19 cellular contexts compared by ENCODE assay signal in genomic region chr3:171805687-171806086, GRCh38. TPM values are rescaled to one million over a fixed set of nuclear protein-coding genes. Genes with fewer than 3 reads are reported as not detected.
A peak's percentile ranks its signal among the peaks of the same experiment; 100 is the strongest.
DNase-seq lines count a peak whose midpoint lies in the region; ATAC-seq and TF ChIP-seq lines count a peak whose summit lies in the region.
"Had no signal": no experiment of that assay in that cellular context is flagged by ENCODE, and none has a peak within 500 bp of the region (broad histone marks: within the 10 kb centered on the region; RNA-seq: fewer than 3 reads in every experiment).

No MANE protein-coding gene starts in this region.

- no peak for TF ChIP-seq POLR2A in spleen (IDR thresholded peaks at IDR 0.05)

- no peaks in the 10 kb centered on the region for H3K79me2 ChIP-seq in GM23248 (ENCODE audit: insufficient read depth)
- no peaks in the 10 kb centered on the region for H3K79me2 ChIP-seq in fibroblast of lung (ENCODE audit: control insufficient read depth, insufficient read depth, low read length)

- POLR2A ChIA-PET in CD8-positive, alpha-beta memory T cell (lab: Charles Lee), result no interaction called here

- peaks cover 32% of the 10 kb centered on the region for H3F3A ChIP-seq in GM23248 (ENCODE audit: insufficient read depth)

- H3K4me3 ChIP-seq in GM23248 (no peak overlapping the region), fibroblast of lung (replicated peaks in 1 of 4; ENCODE audit: control extremely low read depth in 1 of 4, insufficient read depth in 1 of 4, low read depth in 3 of 4, low read length in 4 of 4) (no peak overlapping the region), spleen (no peak overlapping the region)
- H3K4me3 ChIP-seq in CD8-positive, alpha-beta memory T cell (ENCODE audit: low read length), result no peak overlapping the region

- DNase-seq in GM23248 (no peak), fibroblast of lung (ENCODE audit: low read depth in 2 of 2) (no peak), spleen (no peak), OCI-M1 (lab: John Stamatoyannopoulos, UW) (no peak)
- no peak for DNase-seq in activated naive CD4-positive, alpha-beta T cell treated with anti-CD3 and anti-CD28 coated beads, Interleukin-2, amount 50 U/mL, for 16 hours
- DNase-seq in CD8-positive, alpha-beta memory T cell, result no peak
- DNase-seq: activated CD8-positive, alpha-beta memory T cell treated with anti-CD3 and anti-CD28 coated beads, Interleukin-2, amount 10 ng/mL, durations not matched to agents 7 days and 5 days; activated gamma-delta T cell treated with Interleukin-2 at 50 U/mL for 16 hours; effector memory CD8-positive, alpha-beta T cell; immature natural killer cell; mesendoderm; NCI-H1092 treated with DMSO at 0.1 percent for 48 hours; SHP77 treated with DMSO at 0.1 percent for 48 hours; stimulated activated naive B cell treated with anti-CD40 and anti-IgM and Interleukin-4, amounts not matched to agents 10 μg/mL and 1 μg/mL and 100 μg/mL, for 72 hours had no signal

- CTCF ChIA-PET in CD8-positive, alpha-beta memory T cell (lab: Charles Lee), result no interaction called here

- no peak for ATAC-seq in HG02623 (IDR thresholded peaks at IDR 0.05; ENCODE audit: unreplicated experiment)
- ATAC-seq: activated CD4-positive, CD25-positive, alpha-beta regulatory T cell treated with anti-CD3 and anti-CD28 coated beads, Interleukin-2, amount 50 U/mL, for 24 hours; activated CD8-positive, alpha-beta memory T cell treated with anti-CD3 and anti-CD28 coated beads, Interleukin-2, amount 10 ng/mL, durations not matched to agents 7 days and 5 days; effector memory CD8-positive, alpha-beta T cell; stimulated activated naive B cell treated with anti-CD40 and anti-IgM and Interleukin-4, amounts not matched to agents 10 μg/mL and 1 μg/mL and 100 μg/mL, for 72 hours had no signal

- H3K4me2 ChIP-seq in GM23248 (ENCODE audit: unreplicated experiment), result peak overlapping the region; percentile 55
- H3K4me2 ChIP-seq in fibroblast of lung (ENCODE audit: extremely low read depth, insufficient read depth, low read length), result no peak overlapping the region

- H3K27me3 ChIP-seq in GM23248 (replicated peaks; ENCODE audit: insufficient read depth), result no peaks in the 10 kb centered on the region
- H3K27me3 ChIP-seq in fibroblast of lung (ENCODE audit: control insufficient read depth, insufficient read depth, low read length), result no peaks in the 10 kb centered on the region
- H3K27me3 ChIP-seq in spleen (replicated peaks in 1 of 7), result peaks cover 0 to 16% (median 11%) of the 10 kb centered on the region in 7 donors
- H3K27me3 ChIP-seq in CD8-positive, alpha-beta memory T cell (ENCODE audit: insufficient read depth, low read length, poor library complexity, severe bottlenecking), result no peaks in the 10 kb centered on the region

- TF ChIP-seq CTCF in fibroblast of lung (conservative IDR thresholded peaks at IDR 0.05 in 1 of 2, IDR thresholded peaks at IDR 0.05 in 1 of 2; ENCODE audit: low read depth in 1 of 2, low read length in 2 of 2) (no peak), spleen (IDR thresholded peaks at IDR 0.05 in 8 of 11, conservative IDR thresholded peaks at IDR 0.05 in 3 of 11) (no peak)

- no peak overlapping the region for H3K27ac Mint-ChIP-seq in CD8-positive, alpha-beta memory T cell
- H3K27ac Mint-ChIP-seq: activated CD8-positive, alpha-beta memory T cell treated with anti-CD3 and anti-CD28 coated beads, Interleukin-2, amount 10 ng/mL, durations not matched to agents 7 days and 5 days; effector memory CD8-positive, alpha-beta T cell; immature natural killer cell; stimulated activated naive B cell treated with anti-CD40 and anti-IgM and Interleukin-4, amounts not matched to agents 10 μg/mL and 1 μg/mL and 100 μg/mL, for 72 hours had no signal

- H3K27ac ChIP-seq in GM23248, result peak overlapping the region; percentile 49
- peak overlapping the region; percentile 18 for H3K27ac ChIP-seq in angular gyrus (ENCODE audit: low read depth, low read length)
- peak overlapping the region; percentile 70 for H3K27ac ChIP-seq in fibroblast of lung (ENCODE audit: insufficient read depth, low read length)
- peak overlapping the region in 5 of 8 donors; percentile 27 to 66 (median 53) for H3K27ac ChIP-seq in spleen
- no peak overlapping the region for H3K27ac ChIP-seq in CD8-positive, alpha-beta memory T cell (ENCODE audit: low read depth, low read length)

- H3K9me3 ChIP-seq in GM23248 (ENCODE audit: low read depth), result no peaks in the 10 kb centered on the region
- no peaks in the 10 kb centered on the region for H3K9me3 ChIP-seq in fibroblast of lung (ENCODE audit: control insufficient read depth, insufficient read depth, low read depth, low read length)
- H3K9me3 ChIP-seq in spleen, result no peaks in the 10 kb centered on the region
- no peaks in the 10 kb centered on the region for H3K9me3 ChIP-seq in CD8-positive, alpha-beta memory T cell (ENCODE audit: low read length)

- intact Hi-C loops in spleen (cut with DNase I; ENCODE audit: low total_unique reads), result no loop called here

- H3K4me3 Mint-ChIP-seq in CD8-positive, alpha-beta memory T cell, result no peak overlapping the region
- H3K4me3 Mint-ChIP-seq: activated CD8-positive, alpha-beta memory T cell treated with anti-CD3 and anti-CD28 coated beads, Interleukin-2, amount 10 ng/mL, durations not matched to agents 7 days and 5 days; effector memory CD8-positive, alpha-beta T cell; immature natural killer cell; stimulated activated naive B cell treated with anti-CD40 and anti-IgM and Interleukin-4, amounts not matched to agents 10 μg/mL and 1 μg/mL and 100 μg/mL, for 72 hours had no signal

- H3K9ac ChIP-seq in GM23248, result peak overlapping the region; percentile 56
- H3K9ac ChIP-seq in fibroblast of lung (ENCODE audit: insufficient read depth, low read length), result no peak overlapping the region

- 46 to 51% methylated on average over 3 of the region's 3 CpGs for WGBS in GM23248 (ENCODE audit: low coverage in 1 of 2, low lambda C conversion rate in 2 of 2, missing lambda C conversion rate in 2 of 2), 2 experiments
- 45 to 58% (median 50%) methylated on average over 3 of the region's 3 CpGs for WGBS in spleen, 5 donors

- H3K4me1 ChIP-seq in GM23248 (ENCODE audit: insufficient read depth) (peaks cover 45% of the 10 kb centered on the region), fibroblast of lung (ENCODE audit: control insufficient read depth, extremely low read depth, insufficient read depth, low read length) (peaks cover 17% of the 10 kb centered on the region), spleen (peaks cover 0 to 87% (median 47%) of the 10 kb centered on the region in 6 donors)
- H3K4me1 ChIP-seq in CD8-positive, alpha-beta memory T cell (ENCODE audit: insufficient read depth, low read length), result peaks cover 7% of the 10 kb centered on the region

- H3K36me3 Mint-ChIP-seq in CD8-positive, alpha-beta memory T cell, result no peaks in the 10 kb centered on the region
- H3K36me3 Mint-ChIP-seq: stimulated activated naive B cell treated with anti-CD40 and anti-IgM and Interleukin-4, amounts not matched to agents 10 μg/mL and 1 μg/mL and 100 μg/mL, for 72 hours had no signal

- H4K20me1 ChIP-seq in GM23248 (ENCODE audit: insufficient read depth), result no peaks in the 10 kb centered on the region
- no peaks in the 10 kb centered on the region for H4K20me1 ChIP-seq in fibroblast of lung (ENCODE audit: control insufficient read depth, extremely low read depth, insufficient read depth, low read length)

- no peaks in the 10 kb centered on the region for H3K9me2 ChIP-seq in GM23248 (ENCODE audit: insufficient read depth)

- in situ Hi-C loops in GM23248 (cut with MboI), result no loop called here

- peaks cover 6 to 36% of the 10 kb centered on the region in 2 donors for H3K27me3 Mint-ChIP-seq in CD8-positive, alpha-beta memory T cell

- no peaks in the 10 kb centered on the region for H3K36me3 ChIP-seq in GM23248 (ENCODE audit: low read depth)
- H3K36me3 ChIP-seq in fibroblast of lung (ENCODE audit: control insufficient read depth, insufficient read depth, low read length), result no peaks in the 10 kb centered on the region
- H3K36me3 ChIP-seq in spleen, result no peaks in the 10 kb centered on the region
- no peaks in the 10 kb centered on the region for H3K36me3 ChIP-seq in CD8-positive, alpha-beta memory T cell (ENCODE audit: insufficient read depth, low read length)

- H3K9me3 Mint-ChIP-seq in CD8-positive, alpha-beta memory T cell, result no peaks in the 10 kb centered on the region
- H3K9me3 Mint-ChIP-seq: effector memory CD8-positive, alpha-beta T cell; HFFc6; immature natural killer cell had no signal

- H2AFZ ChIP-seq in GM23248, result no peak overlapping the region
- H2AFZ ChIP-seq in fibroblast of lung (ENCODE audit: low read length), result no peak overlapping the region

- peaks cover 13 to 19% (median 15%) of the 10 kb centered on the region in 3 donors for H3K4me1 Mint-ChIP-seq in CD8-positive, alpha-beta memory T cell

RNA-seq across cellular contexts. Expression of gene PLD1, which starts 4.6 kb away (rescaled TPM):
- 1.8 and 4.6 TPM in 2 replicates for total RNA-seq in GM23248 (2014; rRNA removed; shearing (Covaris generic))
- polyA plus RNA-seq in GM23248 (2016; fragmentation: Nextera tagmentation; extraction: Ambion mirVana), result 3.0 and 3.6 TPM in 2 replicates
- total RNA-seq in fibroblast of lung, result 8.2 and 18.8 TPM in 2 replicates
- 3.3 and 10.8 TPM in 2 replicates for polyA plus RNA-seq in fibroblast of lung
- polyA plus RNA-seq in fibroblast of lung (2012), result 2.6 and 7.9 TPM in 2 replicates
- polyA minus RNA-seq in fibroblast of lung (ENCODE audit: low replicate concordance), result 3.8 and 6.7 TPM in 2 replicates
- total RNA-seq in spleen, result 10 to 100 TPM; 40.2 to 75.2 (median 68.9) TPM
- polyA plus RNA-seq in spleen, result 10 to 100 TPM in 1 of 3 donors, 1 to 10 TPM in 2; 3.0 to 12.6 (median 3.5) TPM
- total RNA-seq in CD8-positive, alpha-beta memory T cell, result 1 to 10 TPM in 1 of 2 experiments, under 1 TPM in 1; 0.59 to 1.3 TPM
- 14.5 TPM for polyA plus RNA-seq in CD8-positive, alpha-beta memory T cell

RNA-seq across cellular contexts. Expression of gene TMEM212, which starts 37.5 kb away (rescaled TPM):
- not detected in 2 replicates for total RNA-seq in GM23248 (2014; rRNA removed; shearing (Covaris generic))
- polyA plus RNA-seq in GM23248 (2016; fragmentation: Nextera tagmentation; extraction: Ambion mirVana) (not detected in 2 replicates), fibroblast of lung (not detected in 2 replicates), spleen (not detected)
- total RNA-seq in fibroblast of lung (not detected in 2 replicates), spleen (not detected)
- polyA plus RNA-seq in fibroblast of lung (2012), result not detected in 2 replicates
- not detected in 2 replicates for polyA minus RNA-seq in fibroblast of lung (ENCODE audit: low replicate concordance)
- not detected for total RNA-seq in CD8-positive, alpha-beta memory T cell
- not detected for polyA plus RNA-seq in CD8-positive, alpha-beta memory T cell
- total RNA-seq: activated CD8-positive, alpha-beta memory T cell treated with anti-CD3 and anti-CD28 coated beads, Interleukin-2, amount 10 ng/mL, durations not matched to agents 7 days and 5 days; HFFc6; T-helper 2 cell treated with Interferon-gamma antibody and Interleukin-4, amounts not matched to agents 100 ng/mL and 5 ng/mL, for 36 hours had no signal
- polyA plus RNA-seq: immature natural killer cell had no signal
